In genomic region chr17:9268546-9268945, GRCh38 we compare ENCODE assay signal across 13 cellular contexts.
A peak's percentile ranks its signal among the peaks of the same experiment; 100 is the strongest.
DNase-seq lines count a peak whose midpoint lies in the region; ATAC-seq and TF ChIP-seq lines count a peak whose summit lies in the region.
"Had no signal": no experiment of that assay in that cellular context is flagged by ENCODE, and none has a peak within 500 bp of the region (broad histone marks: within the 10 kb centered on the region; RNA-seq: fewer than 3 reads in every experiment).

No MANE protein-coding gene starts in this region.

- no peaks in the 10 kb centered on the region for H3K9me3 Mint-ChIP-seq in CD8-positive, alpha-beta T cell
- H3K9me3 Mint-ChIP-seq: GM23338 had no signal

- peak overlapping the region; percentile 16 for H3K27ac Mint-ChIP-seq in T-helper 17 cell
- no peak overlapping the region for H3K27ac Mint-ChIP-seq in CD8-positive, alpha-beta T cell
- H3K27ac Mint-ChIP-seq: CD14-positive monocyte; CD8-positive, alpha-beta memory T cell; GM23338 had no signal

- CTCF ChIA-PET in CD8-positive, alpha-beta T cell (lab: Charles Lee) = no interaction called here

- intact Hi-C loops in posterior vena cava (cut with DNase I) = no loop called here
- intact Hi-C loops in CD8-positive, alpha-beta T cell (cut with DNase I, micrococcal nuclease) = no loop called here

- no peak overlapping the region for H3K4me3 ChIP-seq in CD8-positive, alpha-beta T cell (ENCODE audit: low read depth, low read length)
- H3K4me3 ChIP-seq: A549, GM23338 had no signal

- H3K36me3 ChIP-seq in CD8-positive, alpha-beta T cell (ENCODE audit: insufficient read depth, low read length) = no peaks in the 10 kb centered on the region

- POLR2A ChIA-PET in CD8-positive, alpha-beta T cell (lab: Charles Lee) = no interaction called here

- H3K9me3 ChIP-seq in T-helper 17 cell (ENCODE audit: control insufficient read depth, low read length, poor library complexity, severe bottlenecking) = no peaks in the 10 kb centered on the region
- H3K9me3 ChIP-seq in CD8-positive, alpha-beta T cell (ENCODE audit: low read length) = no peaks in the 10 kb centered on the region
- H3K9me3 ChIP-seq: A549, Caco-2 had no signal

- H3K36me3 Mint-ChIP-seq in T-helper 17 cell (ENCODE audit: low read depth) = no peaks in the 10 kb centered on the region
- peaks cover 25% of the 10 kb centered on the region for H3K36me3 Mint-ChIP-seq in CD8-positive, alpha-beta T cell

- no peak overlapping the region for H3K27ac ChIP-seq in CD8-positive, alpha-beta T cell (ENCODE audit: low read depth, low read length)
- H3K27ac ChIP-seq: A549 had no signal

- H3K4me1 Mint-ChIP-seq in T-helper 17 cell = peaks cover 2% of the 10 kb centered on the region
- peaks cover 2% of the 10 kb centered on the region for H3K4me1 Mint-ChIP-seq in CD8-positive, alpha-beta T cell (ENCODE audit: low read depth)
- H3K4me1 Mint-ChIP-seq: CD14-positive monocyte; CD8-positive, alpha-beta memory T cell had no signal

- H3K4me3 Mint-ChIP-seq in T-helper 17 cell = no peak overlapping the region
- no peak overlapping the region for H3K4me3 Mint-ChIP-seq in CD8-positive, alpha-beta T cell
- H3K4me3 Mint-ChIP-seq: CD14-positive monocyte; CD8-positive, alpha-beta memory T cell; GM23338 had no signal

- no peaks in the 10 kb centered on the region for H3K4me1 ChIP-seq in CD8-positive, alpha-beta T cell (ENCODE audit: insufficient read depth, low read length)
- H3K4me1 ChIP-seq: A549, Caco-2 had no signal

- no peaks in the 10 kb centered on the region for H3K27me3 Mint-ChIP-seq in T-helper 17 cell
- no peaks in the 10 kb centered on the region for H3K27me3 Mint-ChIP-seq in CD8-positive, alpha-beta T cell (ENCODE audit: low read depth)
- H3K27me3 Mint-ChIP-seq: CD8-positive, alpha-beta memory T cell had no signal

- no peak for TF ChIP-seq CTCF in CD8-positive, alpha-beta T cell (IDR thresholded peaks at IDR 0.05)

- no peaks in the 10 kb centered on the region for H3K27me3 ChIP-seq in CD8-positive, alpha-beta T cell (ENCODE audit: insufficient read depth, low read length)

- ATAC-seq in T-helper 17 cell (no peak), HG03039 (IDR thresholded peaks at IDR 0.05; ENCODE audit: unreplicated experiment) (no peak)
- ATAC-seq in CD8-positive, alpha-beta T cell = no peak
- ATAC-seq: A549, GM23338 had no signal

- DNase-seq in T-helper 17 cell (no peak), kidney tubule cell (ENCODE audit: low spot score) (peak; percentile 4), posterior vena cava (ENCODE audit: low spot score) (peak; percentile 46)
- DNase-seq in activated effector memory CD4-positive, alpha-beta T cell treated with anti-CD3 and anti-CD28 coated beads, Interleukin-2, amount 50 U/mL, for 16 hours = no peak
- DNase-seq in CD8-positive, alpha-beta T cell = no peak
- DNase-seq: Caco-2; CD8-positive, alpha-beta memory T cell; DMS53; H7 had no signal

Comparison
In these comparisons a context has a peak if more than half of its experiments do, and no peak if none do; other contexts are left out.
1. DNase-seq: peak in kidney tubule cell (single experiment) and posterior vena cava (single experiment); none in T-helper 17 cell (0 of 3), activated effector memory CD4-positive, alpha-beta T cell treated with anti-CD3 and anti-CD28 coated beads, Interleukin-2, amount 50 U/mL, for 16 hours (single experiment) and CD8-positive, alpha-beta T cell (0 of 7).